Comparison of ENCODE assay signal across 13 cellular contexts in the genomic region with DNA sequence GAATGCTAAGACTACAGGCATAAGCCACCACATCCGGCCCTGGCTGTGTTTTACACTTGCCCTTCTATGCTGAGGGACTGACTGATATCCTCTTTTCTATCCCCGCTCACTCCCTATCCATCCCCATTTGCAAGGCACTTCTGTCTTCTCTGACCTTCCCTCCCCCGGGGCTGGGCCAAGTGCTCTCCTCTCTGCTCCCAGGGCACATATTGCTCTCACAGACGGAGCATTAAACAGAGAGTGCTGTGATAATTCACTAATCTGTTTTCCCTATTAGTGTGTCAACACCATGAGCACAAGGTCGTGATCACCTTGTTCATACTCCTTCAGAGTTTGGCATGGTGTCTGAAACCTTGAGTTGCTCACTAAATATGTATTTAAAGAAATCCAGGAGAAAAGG.
"Had no signal": no experiment of that assay in that cellular context is flagged by ENCODE, and none has a peak within 500 bp of the region (broad histone marks: within the 10 kb centered on the region; RNA-seq: fewer than 3 reads in every experiment).

No MANE protein-coding gene starts in this region.

- DNase-seq: activated CD4-positive, alpha-beta T cell treated with anti-CD3 and anti-CD28 coated beads for 36 hours; activated CD4-positive, alpha-beta T cell treated with anti-CD3 and anti-CD28 coated beads, Interleukin-2, amount 50 U/mL, for 48 hours; effector CD4-positive, alpha-beta T cell; lower lobe of right lung; midbrain; occipital lobe; stimulated activated CD4-positive, alpha-beta T cell treated with anti-CD3 and anti-CD28 coated beads, Interleukin-2, amount 100 ng/mL, for 24 hours; stimulated activated naive CD4-positive, alpha-beta T cell treated with Interleukin-2 at 50 U/mL for 16 hours; substantia nigra had no signal

- H3K79me2 ChIP-seq: hepatocyte had no signal

- H3K9me3 ChIP-seq: lower lobe of right lung, tibial nerve had no signal

- H3K4me1 ChIP-seq: lower lobe of right lung had no signal

- H2AFZ ChIP-seq: hepatocyte had no signal

- H3K27ac ChIP-seq: hepatocyte, lower lobe of right lung, tibial nerve had no signal

- FAIRE-seq: bronchial epithelial cell, TTC549 had no signal

- H3K27me3 ChIP-seq: hepatocyte, tibial nerve had no signal

- H3K36me3 ChIP-seq: lower lobe of right lung, tibial nerve had no signal

- H3K4me2 ChIP-seq: hepatocyte had no signal

- ATAC-seq: activated CD4-positive, alpha-beta T cell treated with anti-CD3 and anti-CD28 coated beads for 36 hours; lower lobe of right lung had no signal

- H3K4me3 ChIP-seq: hepatocyte, lower lobe of right lung, tibial nerve had no signal
